In genomic region chr10:23445591-23445990, GRCh38 we compare ENCODE assay signal across 22 cellular contexts. TPM values are rescaled to one million over a fixed set of nuclear protein-coding genes. Genes with fewer than 3 reads are reported as not detected.
DNase-seq lines count a peak whose midpoint lies in the region; ATAC-seq and TF ChIP-seq lines count a peak whose summit lies in the region.
"Had no signal": no experiment of that assay in that cellular context is flagged by ENCODE, and none has a peak within 500 bp of the region (broad histone marks: within the 10 kb centered on the region; RNA-seq: fewer than 3 reads in every experiment).

No MANE protein-coding gene starts in this region.

- no peaks in the 10 kb centered on the region for H3K9me3 Mint-ChIP-seq in T-helper 1 cell treated with Interleukin-12 subunit alpha and Interleukin-12 subunit beta and Interleukin-4 antibody, amounts not matched to agents 30 μg/mL and 1 μg/mL, for 36 hours
- no peaks in the 10 kb centered on the region for H3K9me3 Mint-ChIP-seq in CD4-positive, CD25-positive, alpha-beta regulatory T cell
- H3K9me3 Mint-ChIP-seq in activated T-helper 1 cell treated with anti-CD3 and anti-CD28 coated beads, Interleukin-12 subunit alpha, Interleukin-12 subunit beta, Interleukin-2, Interleukin-4 antibody, amounts not matched to agents 30 ng/mL and 10 ng/mL and 1 ng/mL, durations not matched to agents 14 hours and 24 hours and 36 hours = no peaks in the 10 kb centered on the region
- no peaks in the 10 kb centered on the region for H3K9me3 Mint-ChIP-seq in nephron
- H3K9me3 Mint-ChIP-seq: dendritic cell treated with granulocyte-macrophage colony-stimulating factor and Interleukin-4, amounts not matched to agents 40 ng/mL and 50 ng/mL, for 4 days; neural progenitor cell had no signal

- peaks cover 55% of the 10 kb centered on the region for H3K4me1 Mint-ChIP-seq in T-helper 1 cell treated with Interleukin-12 subunit alpha and Interleukin-12 subunit beta and Interleukin-4 antibody, amounts not matched to agents 30 μg/mL and 1 μg/mL, for 36 hours (ENCODE audit: low read depth)
- H3K4me1 Mint-ChIP-seq in CD4-positive, CD25-positive, alpha-beta regulatory T cell = peaks cover 39 to 82% (median 68%) of the 10 kb centered on the region in 4 donors
- peaks cover 64% of the 10 kb centered on the region for H3K4me1 Mint-ChIP-seq in activated T-helper 1 cell treated with anti-CD3 and anti-CD28 coated beads, Interleukin-12 subunit alpha, Interleukin-12 subunit beta, Interleukin-2, Interleukin-4 antibody, amounts not matched to agents 30 ng/mL and 10 ng/mL and 1 ng/mL, durations not matched to agents 14 hours and 24 hours and 36 hours (ENCODE audit: low read depth)
- H3K4me1 Mint-ChIP-seq in nephron = peaks cover 29% of the 10 kb centered on the region

- no peak for TF ChIP-seq CTCF in nephron (IDR thresholded peaks at IDR 0.05; ENCODE audit: unreplicated experiment in 3 of 3)

- DNase-seq in T-helper 1 cell = no peak
- no peak for DNase-seq in CD4-positive, CD25-positive, alpha-beta regulatory T cell
- DNase-seq in activated T-helper 1 cell treated with anti-CD3 and anti-CD28 coated beads, Interleukin-12 subunit alpha, Interleukin-12 subunit beta, Interleukin-2, Interleukin-4 antibody, amounts not matched to agents 30 ng/mL and 10 ng/mL and 1 ng/mL, durations not matched to agents 14 hours and 24 hours and 36 hours (ENCODE audit: low spot score) = no peak
- DNase-seq in effector CD4-positive, alpha-beta T cell = no peak
- DNase-seq in NCI-H128 (lab: John Stamatoyannopoulos, UW; ENCODE audit: unreplicated experiment) = no peak
- DNase-seq: activated CD4-positive, alpha-beta T cell treated with anti-CD3 and anti-CD28 coated beads for 48 hours; activated CD8-positive, alpha-beta memory T cell treated with anti-CD3 and anti-CD28 coated beads, Interleukin-2, amount 50 U/mL, for 4 hours; anterior cingulate cortex; GF-D8; HCEC 1CT; hippocampal formation; NCI-H1436 treated with DMSO at 0.1 percent for 48 hours; NCI-H2171 treated with DMSO at 0.1 percent for 48 hours; NCI-H526 treated with DMSO at 0.1 percent for 48 hours; stimulated activated CD4-positive, alpha-beta T cell treated with anti-CD3 and anti-CD28 coated beads, Interleukin-1b, Interleukin-23, amount 100 ng/mL, for 48 hours; testis had no signal

- H3K36me3 ChIP-seq in CD4-positive, CD25-positive, alpha-beta regulatory T cell (ENCODE audit: control insufficient read depth, insufficient read depth, low read length) = no peaks in the 10 kb centered on the region
- H3K36me3 ChIP-seq: neural progenitor cell had no signal

- H3K4me1 ChIP-seq in CD4-positive, CD25-positive, alpha-beta regulatory T cell (ENCODE audit: control insufficient read depth, insufficient read depth, low read length, poor library complexity, severe bottlenecking) = peaks cover 43% of the 10 kb centered on the region

- no peaks in the 10 kb centered on the region for H3K9me3 ChIP-seq in CD4-positive, CD25-positive, alpha-beta regulatory T cell (ENCODE audit: control insufficient read depth in 2 of 2, low read length in 2 of 2)
- H3K9me3 ChIP-seq: testis had no signal

- peak overlapping the region; percentile 62 for H3K27ac Mint-ChIP-seq in T-helper 1 cell treated with Interleukin-12 subunit alpha and Interleukin-12 subunit beta and Interleukin-4 antibody, amounts not matched to agents 30 μg/mL and 1 μg/mL, for 36 hours
- H3K27ac Mint-ChIP-seq in CD4-positive, CD25-positive, alpha-beta regulatory T cell = peak overlapping the region; percentile 5 to 76 (median 21)
- H3K27ac Mint-ChIP-seq in activated T-helper 1 cell treated with anti-CD3 and anti-CD28 coated beads, Interleukin-12 subunit alpha, Interleukin-12 subunit beta, Interleukin-2, Interleukin-4 antibody, amounts not matched to agents 30 ng/mL and 10 ng/mL and 1 ng/mL, durations not matched to agents 14 hours and 24 hours and 36 hours = peak overlapping the region; percentile 65
- H3K27ac Mint-ChIP-seq in nephron = peak overlapping the region in 2 of 3 experiments; percentile 46 to 84
- H3K27ac Mint-ChIP-seq: dendritic cell treated with granulocyte-macrophage colony-stimulating factor and Interleukin-4, amounts not matched to agents 40 ng/mL and 50 ng/mL, for 4 days; neural progenitor cell had no signal

- no peak for ATAC-seq in CD4-positive, CD25-positive, alpha-beta regulatory T cell (ENCODE audit: low read depth in 2 of 2)
- ATAC-seq in HG03520 (IDR thresholded peaks at IDR 0.05; ENCODE audit: unreplicated experiment) = no peak

- no peaks in the 10 kb centered on the region for H3K27me3 Mint-ChIP-seq in T-helper 1 cell treated with Interleukin-12 subunit alpha and Interleukin-12 subunit beta and Interleukin-4 antibody, amounts not matched to agents 30 μg/mL and 1 μg/mL, for 36 hours (ENCODE audit: low read depth)
- no peaks in the 10 kb centered on the region for H3K27me3 Mint-ChIP-seq in CD4-positive, CD25-positive, alpha-beta regulatory T cell
- H3K27me3 Mint-ChIP-seq in activated T-helper 1 cell treated with anti-CD3 and anti-CD28 coated beads, Interleukin-12 subunit alpha, Interleukin-12 subunit beta, Interleukin-2, Interleukin-4 antibody, amounts not matched to agents 30 ng/mL and 10 ng/mL and 1 ng/mL, durations not matched to agents 14 hours and 24 hours and 36 hours (ENCODE audit: insufficient read depth) = no peaks in the 10 kb centered on the region
- H3K27me3 Mint-ChIP-seq in nephron (ENCODE audit: low read depth) = no peaks in the 10 kb centered on the region
- H3K27me3 Mint-ChIP-seq: dendritic cell treated with granulocyte-macrophage colony-stimulating factor and Interleukin-4, amounts not matched to agents 40 ng/mL and 50 ng/mL, for 4 days had no signal

- peak overlapping the region; percentile 21 for H3K4me3 Mint-ChIP-seq in T-helper 1 cell treated with Interleukin-12 subunit alpha and Interleukin-12 subunit beta and Interleukin-4 antibody, amounts not matched to agents 30 μg/mL and 1 μg/mL, for 36 hours
- H3K4me3 Mint-ChIP-seq in CD4-positive, CD25-positive, alpha-beta regulatory T cell = peak overlapping the region; percentile 25 to 78 (median 59)
- H3K4me3 Mint-ChIP-seq in activated T-helper 1 cell treated with anti-CD3 and anti-CD28 coated beads, Interleukin-12 subunit alpha, Interleukin-12 subunit beta, Interleukin-2, Interleukin-4 antibody, amounts not matched to agents 30 ng/mL and 10 ng/mL and 1 ng/mL, durations not matched to agents 14 hours and 24 hours and 36 hours = no peak overlapping the region
- H3K4me3 Mint-ChIP-seq in nephron = peak overlapping the region in 2 of 3 experiments; percentile 14 to 26
- H3K4me3 Mint-ChIP-seq: dendritic cell treated with granulocyte-macrophage colony-stimulating factor and Interleukin-4, amounts not matched to agents 40 ng/mL and 50 ng/mL, for 4 days; neural progenitor cell had no signal

- intact Hi-C loops in activated T-helper 1 cell treated with anti-CD3 and anti-CD28 coated beads, Interleukin-12 subunit alpha, Interleukin-12 subunit beta, Interleukin-2, Interleukin-4 antibody, amounts not matched to agents 30 ng/mL and 10 ng/mL and 1 ng/mL, durations not matched to agents 14 hours and 24 hours and 36 hours (cut with micrococcal nuclease) = loop anchor here (5.0 to 10.0 kb wide), 5 partner anchors 67 to 1441 kb away; partner anchors contain the start of genes DNAJC1 and KIAA1217

- H3K36me3 Mint-ChIP-seq in T-helper 1 cell treated with Interleukin-12 subunit alpha and Interleukin-12 subunit beta and Interleukin-4 antibody, amounts not matched to agents 30 μg/mL and 1 μg/mL, for 36 hours (ENCODE audit: low read depth) = peaks cover 12% of the 10 kb centered on the region
- H3K36me3 Mint-ChIP-seq in CD4-positive, CD25-positive, alpha-beta regulatory T cell = peaks cover 27% of the 10 kb centered on the region
- H3K36me3 Mint-ChIP-seq in activated T-helper 1 cell treated with anti-CD3 and anti-CD28 coated beads, Interleukin-12 subunit alpha, Interleukin-12 subunit beta, Interleukin-2, Interleukin-4 antibody, amounts not matched to agents 30 ng/mL and 10 ng/mL and 1 ng/mL, durations not matched to agents 14 hours and 24 hours and 36 hours (ENCODE audit: low read depth) = peaks cover 31% of the 10 kb centered on the region
- H3K36me3 Mint-ChIP-seq in nephron (ENCODE audit: low read depth) = peaks cover 6% of the 10 kb centered on the region

- H3K27ac ChIP-seq in CD4-positive, CD25-positive, alpha-beta regulatory T cell (ENCODE audit: insufficient read depth, low read length, poor library complexity, severe bottlenecking) = no peak overlapping the region
- H3K27ac ChIP-seq: 22Rv1, neural progenitor cell, testis had no signal

- H3K27me3 ChIP-seq in CD4-positive, CD25-positive, alpha-beta regulatory T cell (ENCODE audit: control insufficient read depth, insufficient read depth, low read length) = no peaks in the 10 kb centered on the region
- H3K27me3 ChIP-seq: testis had no signal

- peak overlapping the region; percentile 4 for H3K4me3 ChIP-seq in CD4-positive, CD25-positive, alpha-beta regulatory T cell (ENCODE audit: low read depth, low read length)
- H3K4me3 ChIP-seq: neural progenitor cell, testis had no signal

RNA-seq across cellular contexts. Expression of gene OTUD1, which starts 6.7 kb away (rescaled TPM):
- total RNA-seq in CD4-positive, CD25-positive, alpha-beta regulatory T cell = 86.8 TPM
- 10 to 100 TPM in 2 of 4 donors, 1 to 10 TPM in 2; 7.9 to 19.7 (median 12.5) TPM for polyA plus RNA-seq in CD4-positive, CD25-positive, alpha-beta regulatory T cell
- 19.1 and 20.3 TPM in 2 replicates for total RNA-seq in activated T-helper 1 cell treated with anti-CD3 and anti-CD28 coated beads, Interleukin-12 subunit alpha, Interleukin-12 subunit beta, Interleukin-2, Interleukin-4 antibody, amounts not matched to agents 30 ng/mL and 10 ng/mL and 1 ng/mL, durations not matched to agents 14 hours and 24 hours and 36 hours
